Comparison of ENCODE assay signal across 1 cellular context in genomic region chr6:23335894-23336293, GRCh38.
TF ChIP-seq lines count a peak whose summit lies in the region.

No MANE protein-coding gene starts in this region.

TF ChIP-seq in WTC11, 78 proteins besides CTCF, POLR2A, EP300 and RAD21 (continued from another document):
- TF ChIP-seq USF1 (CRISPR knock-in tag; IDR thresholded peaks at IDR 0.05), result no peak
- no peak for TF ChIP-seq ZBTB21 (CRISPR knock-in tag; IDR thresholded peaks at IDR 0.05; ENCODE audit: borderline replicate concordance)
- TF ChIP-seq ZNF512 (CRISPR knock-in tag; IDR thresholded peaks at IDR 0.05; ENCODE audit: borderline replicate concordance), result no peak
- TF ChIP-seq ZNF281 (CRISPR knock-in tag; IDR thresholded peaks at IDR 0.05), result no peak
- no peak for TF ChIP-seq CREM (CRISPR knock-in tag; IDR thresholded peaks at IDR 0.05)
- TF ChIP-seq ZNF396 (CRISPR knock-in tag; IDR thresholded peaks at IDR 0.05; ENCODE audit: borderline replicate concordance), result no peak
- TF ChIP-seq TCF7 (CRISPR knock-in tag; IDR thresholded peaks at IDR 0.05; ENCODE audit: low read depth), result no peak
- TF ChIP-seq CDX4 (CRISPR knock-in tag; IDR thresholded peaks at IDR 0.05; ENCODE audit: borderline replicate concordance), result no peak
- TF ChIP-seq ZNF138 (CRISPR knock-in tag; conservative IDR thresholded peaks at IDR 0.05), result no peak
- TF ChIP-seq GABPB1 (CRISPR knock-in tag; IDR thresholded peaks at IDR 0.05), result no peak
- TF ChIP-seq ZNF532 (CRISPR knock-in tag; IDR thresholded peaks at IDR 0.05; ENCODE audit: borderline replicate concordance), result no peak
- TF ChIP-seq AFF4 (CRISPR knock-in tag; IDR thresholded peaks at IDR 0.05; ENCODE audit: borderline replicate concordance), result no peak
- TF ChIP-seq ZNF263 (CRISPR knock-in tag; IDR thresholded peaks at IDR 0.05; ENCODE audit: low read depth), result no peak
- TF ChIP-seq GRHL2 (CRISPR knock-in tag; IDR thresholded peaks at IDR 0.05; ENCODE audit: insufficient replicate concordance, severe bottlenecking), result no peak
